In genomic region chr2:234566622-234567021, GRCh38 we compare ENCODE assay signal across 1 cellular context.
TF ChIP-seq lines count a peak whose summit lies in the region.

No MANE protein-coding gene starts in this region.

TF ChIP-seq in IMR-90, 13 proteins besides CTCF, POLR2A, EP300 and RAD21 (continued from another document):
- no peak for TF ChIP-seq BHLHE40 (IDR thresholded peaks at IDR 0.05; ENCODE audit: low read depth, low read length)
- no peak for TF ChIP-seq CHD1 (IDR thresholded peaks at IDR 0.05; ENCODE audit: low read depth, low read length)
- TF ChIP-seq RCOR1 (IDR thresholded peaks at IDR 0.05; ENCODE audit: insufficient replicate concordance, low read length) = no peak
- no peak for TF ChIP-seq USF2 (IDR thresholded peaks at IDR 0.05; ENCODE audit: low read depth, low read length)
- TF ChIP-seq NFE2L2 (IDR thresholded peaks at IDR 0.05; ENCODE audit: low read depth, low read length) = no peak
- TF ChIP-seq RFX5 (IDR thresholded peaks at IDR 0.05; ENCODE audit: low read depth, low read length) = no peak
- no peak for TF ChIP-seq FOS (IDR thresholded peaks at IDR 0.05; ENCODE audit: low read depth, low read length)
- no peak for TF ChIP-seq SMC3 (IDR thresholded peaks at IDR 0.05; ENCODE audit: low read depth, low read length)
- TF ChIP-seq MXI1 (IDR thresholded peaks at IDR 0.05; ENCODE audit: borderline replicate concordance, low read depth, low read length) = no peak
